8 cellular contexts compared by ENCODE assay signal in the genomic region with DNA sequence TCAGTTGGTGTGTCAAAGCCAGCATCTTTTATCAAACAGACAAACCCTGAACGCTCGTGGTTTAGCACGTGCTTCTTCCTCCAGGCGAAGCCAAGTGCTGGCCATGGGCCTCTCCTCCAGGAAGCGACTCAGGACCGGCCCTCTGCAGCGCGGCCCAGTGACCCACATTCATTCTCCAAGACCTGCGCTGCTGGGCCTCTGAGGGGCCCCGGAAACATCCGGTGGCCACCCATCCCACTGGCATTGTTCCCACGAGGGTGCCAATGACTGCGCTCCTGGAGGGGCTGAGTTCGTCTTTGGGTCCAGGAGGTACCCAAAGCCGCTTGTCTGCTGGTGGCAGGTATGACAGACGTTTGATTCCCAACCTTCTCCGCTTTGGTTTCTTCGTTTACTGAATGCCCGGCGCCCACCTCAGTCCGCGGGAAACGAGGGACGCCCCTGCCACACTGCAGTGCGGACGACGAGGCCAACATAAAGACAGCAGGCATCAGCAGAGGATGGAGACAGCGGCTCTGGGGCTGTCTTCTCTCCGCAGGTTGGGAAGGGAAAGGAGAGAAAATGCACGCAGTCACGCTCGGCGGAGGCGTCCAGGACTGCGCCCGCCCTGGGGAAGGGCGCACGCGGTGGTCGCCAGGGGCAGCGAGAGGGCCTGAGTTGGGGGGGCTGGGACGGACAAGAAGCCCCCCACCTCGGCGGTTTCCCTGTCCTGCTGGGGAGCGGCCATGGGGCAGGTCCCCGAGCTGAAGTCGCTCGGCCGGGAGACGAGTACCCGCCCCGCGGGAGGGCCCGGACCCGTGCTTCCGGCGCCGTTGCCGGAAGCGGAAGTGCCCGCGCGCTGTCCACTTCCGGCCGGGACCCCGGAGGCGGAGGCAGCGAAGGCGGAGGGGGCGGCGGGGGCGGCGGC. TPM values are rescaled to one million over a fixed set of nuclear protein-coding genes. Genes with fewer than 3 reads are reported as not detected.
A peak's percentile ranks its signal among the peaks of the same experiment; 100 is the strongest.
DNase-seq lines count a peak whose midpoint lies in the region; ATAC-seq and TF ChIP-seq lines count a peak whose summit lies in the region.

Gene EXOC3, plus strand, starts transcription at position 842 of the 904 bp plus-strand sequence. CDS start 3,030 bp downstream, outside the sequence.

- peak within 1 kb of the TSS; percentile 90 for H3K27ac Mint-ChIP-seq in dendritic cell treated with granulocyte-macrophage colony-stimulating factor and Interleukin-4, amounts not matched to agents 40 ng/mL and 50 ng/mL, for 4 days

- H3K4me3 Mint-ChIP-seq in dendritic cell treated with granulocyte-macrophage colony-stimulating factor and Interleukin-4, amounts not matched to agents 40 ng/mL and 50 ng/mL, for 4 days: peak within 1 kb of the TSS; percentile 88

- ATAC-seq in HG03159 (IDR thresholded peaks at IDR 0.05; ENCODE audit: unreplicated experiment): peak; percentile 85

- H3K9me3 ChIP-seq in liver (ENCODE audit: control insufficient read depth in 4 of 4, low read length in 3 of 4): no peaks in the 10 kb centered on the region

- peaks cover 0 to 11% (median under 1%) of the 10 kb centered on the region in 4 donors for H3K36me3 ChIP-seq in liver (ENCODE audit: control insufficient read depth in 4 of 4, insufficient read depth in 3 of 4, low read depth in 1 of 4, low read length in 3 of 4)

- H3K9ac ChIP-seq in liver (ENCODE audit: low read depth in 1 of 2, low read length in 2 of 2): peak within 1 kb of the TSS; percentile 83 to 86

- peak; percentile 63 for DNase-seq in AG10803 (ENCODE audit: low read depth)
- peak; percentile 53 for DNase-seq in NCI-H446 treated with DMSO at 0.1 percent for 48 hours (lab: John Stamatoyannopoulos, UW)
- DNase-seq in activated CD4-positive, alpha-beta T cell treated with anti-CD3 and anti-CD28 coated beads, Interleukin-2, amount 50 U/mL, for 1 hour: peak; percentile 66
- DNase-seq in stimulated activated CD4-positive, alpha-beta T cell treated with anti-CD3 and anti-CD28 coated beads, Interleukin-4, amount 100 ng/mL, for 24 hours: peak; percentile 76

- intact Hi-C loops in dendritic cell treated with granulocyte-macrophage colony-stimulating factor and Interleukin-4, amounts not matched to agents 40 ng/mL and 50 ng/mL, for 4 days (cut with micrococcal nuclease): no loop called here

- H3K36me3 Mint-ChIP-seq in dendritic cell treated with granulocyte-macrophage colony-stimulating factor and Interleukin-4, amounts not matched to agents 40 ng/mL and 50 ng/mL, for 4 days (ENCODE audit: low read depth): peaks cover 51% of the 10 kb centered on the region

- H3K27me3 ChIP-seq in liver (ENCODE audit: control insufficient read depth in 4 of 4, insufficient read depth in 4 of 4, low read length in 3 of 4): no peaks in the 10 kb centered on the region

- peaks cover 6 to 19% (median 17%) of the 10 kb centered on the region in 4 donors for H3K4me1 ChIP-seq in liver (ENCODE audit: control insufficient read depth in 4 of 4, insufficient read depth in 4 of 4, low read length in 3 of 4)

- no peaks in the 10 kb centered on the region for H3K27me3 Mint-ChIP-seq in dendritic cell treated with granulocyte-macrophage colony-stimulating factor and Interleukin-4, amounts not matched to agents 40 ng/mL and 50 ng/mL, for 4 days

- no peak for TF ChIP-seq CTCF in AG10803 (conservative IDR thresholded peaks at IDR 0.05; ENCODE audit: low read length)
- TF ChIP-seq CTCF in liver (IDR thresholded peaks at IDR 0.05; ENCODE audit: low read depth, low read length, missing input control): no peak

- peak within 1 kb of the TSS; percentile 56 to 77 for H3K27ac ChIP-seq in liver (ENCODE audit: low read depth in 1 of 2, low read length in 2 of 2)

- WGBS in liver: 7% methylated on average over 73 of the region's 73 CpGs

- TF ChIP-seq POLR2A in GM18951 (IDR thresholded peaks at IDR 0.05; ENCODE audit: extremely low read depth, insufficient read depth, insufficient read length): peak; percentile 92

- no peak for TF ChIP-seq RAD21 in liver (IDR thresholded peaks at IDR 0.05)

- in situ Hi-C loops in GM18951 (cut with MboI; ENCODE audit: low sequenced_read_pairs, unreplicated experiment): no loop called here

- H3K4me1 Mint-ChIP-seq in dendritic cell treated with granulocyte-macrophage colony-stimulating factor and Interleukin-4, amounts not matched to agents 40 ng/mL and 50 ng/mL, for 4 days (ENCODE audit: low read depth): peaks cover 79% of the 10 kb centered on the region

- no peaks in the 10 kb centered on the region for H3K9me3 Mint-ChIP-seq in dendritic cell treated with granulocyte-macrophage colony-stimulating factor and Interleukin-4, amounts not matched to agents 40 ng/mL and 50 ng/mL, for 4 days

- peak within 1 kb of the TSS; percentile 100 for H3K4me3 ChIP-seq in AG10803 (ENCODE audit: low read length)
- peak within 1 kb of the TSS; percentile 60 to 88 (median 88) for H3K4me3 ChIP-seq in liver (ENCODE audit: low read depth in 1 of 3, low read length in 3 of 3)

TF ChIP-seq in liver, 16 proteins besides CTCF, POLR2A, EP300 and RAD21:
- peak; percentile 76 to 93 for TF ChIP-seq GABPA (IDR thresholded peaks at IDR 0.05 in 1 of 2, conservative IDR thresholded peaks at IDR 0.05 in 1 of 2)
- TF ChIP-seq YY1 (IDR thresholded peaks at IDR 0.05): peak; percentile 48
- no peak for TF ChIP-seq TAF1 (conservative IDR thresholded peaks at IDR 0.05)
- TF ChIP-seq, protein P1, sequence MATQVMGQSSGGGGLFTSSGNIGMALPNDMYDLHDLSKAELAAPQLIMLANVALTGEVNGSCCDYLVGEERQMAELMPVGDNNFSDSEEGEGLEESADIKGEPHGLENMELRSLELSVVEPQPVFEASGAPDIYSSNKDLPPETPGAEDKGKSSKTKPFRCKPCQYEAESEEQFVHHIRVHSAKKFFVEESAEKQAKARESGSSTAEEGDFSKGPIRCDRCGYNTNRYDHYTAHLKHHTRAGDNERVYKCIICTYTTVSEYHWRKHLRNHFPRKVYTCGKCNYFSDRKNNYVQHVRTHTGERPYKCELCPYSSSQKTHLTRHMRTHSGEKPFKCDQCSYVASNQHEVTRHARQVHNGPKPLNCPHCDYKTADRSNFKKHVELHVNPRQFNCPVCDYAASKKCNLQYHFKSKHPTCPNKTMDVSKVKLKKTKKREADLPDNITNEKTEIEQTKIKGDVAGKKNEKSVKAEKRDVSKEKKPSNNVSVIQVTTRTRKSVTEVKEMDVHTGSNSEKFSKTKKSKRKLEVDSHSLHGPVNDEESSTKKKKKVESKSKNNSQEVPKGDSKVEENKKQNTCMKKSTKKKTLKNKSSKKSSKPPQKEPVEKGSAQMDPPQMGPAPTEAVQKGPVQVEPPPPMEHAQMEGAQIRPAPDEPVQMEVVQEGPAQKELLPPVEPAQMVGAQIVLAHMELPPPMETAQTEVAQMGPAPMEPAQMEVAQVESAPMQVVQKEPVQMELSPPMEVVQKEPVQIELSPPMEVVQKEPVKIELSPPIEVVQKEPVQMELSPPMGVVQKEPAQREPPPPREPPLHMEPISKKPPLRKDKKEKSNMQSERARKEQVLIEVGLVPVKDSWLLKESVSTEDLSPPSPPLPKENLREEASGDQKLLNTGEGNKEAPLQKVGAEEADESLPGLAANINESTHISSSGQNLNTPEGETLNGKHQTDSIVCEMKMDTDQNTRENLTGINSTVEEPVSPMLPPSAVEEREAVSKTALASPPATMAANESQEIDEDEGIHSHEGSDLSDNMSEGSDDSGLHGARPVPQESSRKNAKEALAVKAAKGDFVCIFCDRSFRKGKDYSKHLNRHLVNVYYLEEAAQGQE (IDR thresholded peaks at IDR 0.05): peak; percentile 84

RNA-seq across cellular contexts. Expression of gene EXOC3, which starts in this region (rescaled TPM):
- 10 to 100 TPM; 19.9 to 23.9 TPM for total RNA-seq in liver
- polyA plus RNA-seq in liver: 10 to 100 TPM; 12.4 to 17.2 TPM

Comparison
In these comparisons a context has a peak if more than half of its experiments do, and no peak if none do; other contexts are left out.
1. Peak in every context shown above with its lines: DNase-seq, ATAC-seq, H3K4me3 ChIP-seq and H3K27ac ChIP-seq.